In genomic region chr2:216942465-216942864, GRCh38 we compare ENCODE assay signal across 28 cellular contexts.
"Had no signal": no experiment of that assay in that cellular context is flagged by ENCODE, and none has a peak within 500 bp of the region (broad histone marks: within the 10 kb centered on the region; RNA-seq: fewer than 3 reads in every experiment).

No MANE protein-coding gene starts in this region.

- FAIRE-seq: urothelium cell line had no signal

- H3K27ac ChIP-seq: stomach, suprapubic skin, testis, thoracic aorta, thyroid gland, tibial artery, tibial nerve, transverse colon, upper lobe of left lung, upper lobe of right lung, uterus, vagina had no signal

- DNase-seq: stimulated activated CD4-positive, alpha-beta T cell treated with anti-CD3 and anti-CD28 coated beads, Interleukin-2, amount 100 ng/mL, for 48 hours; stimulated activated CD4-positive, alpha-beta T cell treated with anti-CD3 and anti-CD28 coated beads, Interleukin-4, amount 100 ng/mL, for 1 hour; stimulated activated CD4-positive, alpha-beta T cell treated with anti-CD3 and anti-CD28 coated beads, Interleukin-4, amount 100 ng/mL, for 24 hours; stimulated activated CD4-positive, alpha-beta T cell treated with anti-CD3 and anti-CD28 coated beads, Interleukin-4, amount 100 ng/mL, for 4 hours; stimulated activated CD8-positive, alpha-beta memory T cell treated with anti-CD3 and anti-CD28 coated beads, Interleukin-4, amount 100 ng/mL, for 48 hours; stimulated activated naive B cell treated with anti-CD40 and anti-IgM and Interleukin-4, amounts not matched to agents 10 μg/mL and 1 μg/mL and 100 μg/mL, for 72 hours; stimulated activated naive CD4-positive, alpha-beta T cell; stimulated activated naive CD4-positive, alpha-beta T cell treated with Interleukin-2 at 50 U/mL for 16 hours; stimulated activated naive CD8-positive, alpha-beta T cell treated with anti-CD3 and anti-CD28 coated beads, Interleukin-15, amount 100 ng/mL, for 72 hours; stimulated activated naive CD8-positive, alpha-beta T cell treated with anti-CD3 and anti-CD28 coated beads, Interleukin-15, Interleukin-2, amounts not matched to agents 100 U/mL and 50 U/mL, for 24 hours; stomach; substantia nigra; testis; thyroid gland; tibial artery; transverse colon; trophoblast cell; upper lobe of left lung; upper lobe of right lung; uterus had no signal

- H3K9me3 ChIP-seq: stomach, suprapubic skin, testis, thoracic aorta, thyroid gland, tibial artery, tibial nerve, transverse colon, upper lobe of left lung, upper lobe of right lung, uterus, vagina had no signal

- H3K4me1 ChIP-seq: testis, transverse colon, upper lobe of left lung, upper lobe of right lung, uterus, vagina had no signal

- ATAC-seq: stimulated activated effector memory CD8-positive, alpha-beta T cell treated with anti-CD3 and anti-CD28 coated beads, Interleukin-12 subunit alpha, Interleukin-12 subunit beta, amount 100 ng/mL, for 72 hours; stimulated activated memory B cell treated with anti-CD40 and anti-IgM and Interleukin-4, amounts not matched to agents 10 μg/mL and 1 μg/mL and 100 μg/mL, for 72 hours; stimulated activated naive B cell treated with anti-CD40 and anti-IgM and Interleukin-4, amounts not matched to agents 10 μg/mL and 1 μg/mL and 100 μg/mL, for 72 hours; stimulated activated naive CD8-positive, alpha-beta T cell treated with anti-CD3 and anti-CD28 coated beads, Interleukin-15, amount 100 ng/mL, for 72 hours; stimulated activated naive CD8-positive, alpha-beta T cell treated with anti-CD3 and anti-CD28 coated beads, Interleukin-15, Interleukin-2, amounts not matched to agents 100 U/mL and 50 U/mL, for 24 hours; upper lobe of right lung had no signal

- H3K4me3 Mint-ChIP-seq: stimulated activated effector memory CD8-positive, alpha-beta T cell treated with anti-CD3 and anti-CD28 coated beads, Interleukin-12 subunit alpha, Interleukin-12 subunit beta, amount 100 ng/mL, for 72 hours; stimulated activated memory B cell treated with anti-CD40 and anti-IgM and Interleukin-4, amounts not matched to agents 10 μg/mL and 1 μg/mL and 100 μg/mL, for 72 hours; stimulated activated naive B cell treated with anti-CD40 and anti-IgM and Interleukin-4, amounts not matched to agents 10 μg/mL and 1 μg/mL and 100 μg/mL, for 72 hours; stimulated activated naive CD8-positive, alpha-beta T cell treated with anti-CD3 and anti-CD28 coated beads, Interleukin-15, amount 100 ng/mL, for 72 hours; stimulated activated naive CD8-positive, alpha-beta T cell treated with anti-CD3 and anti-CD28 coated beads, Interleukin-15, Interleukin-2, amounts not matched to agents 100 ng/mL and 50 ng/mL, for 24 hours had no signal

- H3K36me3 Mint-ChIP-seq: stimulated activated effector memory CD8-positive, alpha-beta T cell treated with anti-CD3 and anti-CD28 coated beads, Interleukin-12 subunit alpha, Interleukin-12 subunit beta, amount 100 ng/mL, for 72 hours; stimulated activated memory B cell treated with anti-CD40 and anti-IgM and Interleukin-4, amounts not matched to agents 10 μg/mL and 1 μg/mL and 100 μg/mL, for 72 hours; stimulated activated naive B cell treated with anti-CD40 and anti-IgM and Interleukin-4, amounts not matched to agents 10 μg/mL and 1 μg/mL and 100 μg/mL, for 72 hours had no signal

- H3K4me3 ChIP-seq: stomach, suprapubic skin, testis, thoracic aorta, thyroid gland, tibial artery, tibial nerve, transverse colon, upper lobe of left lung, upper lobe of right lung, uterus, vagina had no signal

- H3K36me3 ChIP-seq: stomach, suprapubic skin, thoracic aorta, thyroid gland, tibial artery, tibial nerve, transverse colon, upper lobe of left lung, upper lobe of right lung, uterus, vagina had no signal

- H3K27ac Mint-ChIP-seq: stimulated activated effector memory CD8-positive, alpha-beta T cell treated with anti-CD3 and anti-CD28 coated beads, Interleukin-12 subunit alpha, Interleukin-12 subunit beta, amount 100 ng/mL, for 72 hours; stimulated activated memory B cell treated with anti-CD40 and anti-IgM and Interleukin-4, amounts not matched to agents 10 μg/mL and 1 μg/mL and 100 μg/mL, for 72 hours; stimulated activated naive B cell treated with anti-CD40 and anti-IgM and Interleukin-4, amounts not matched to agents 10 μg/mL and 1 μg/mL and 100 μg/mL, for 72 hours; stimulated activated naive CD8-positive, alpha-beta T cell treated with anti-CD3 and anti-CD28 coated beads, Interleukin-15, Interleukin-2, amounts not matched to agents 100 ng/mL and 50 ng/mL, for 24 hours had no signal

- H3K4me1 Mint-ChIP-seq: stimulated activated effector memory CD8-positive, alpha-beta T cell treated with anti-CD3 and anti-CD28 coated beads, Interleukin-12 subunit alpha, Interleukin-12 subunit beta, amount 100 ng/mL, for 72 hours; stimulated activated memory B cell treated with anti-CD40 and anti-IgM and Interleukin-4, amounts not matched to agents 10 μg/mL and 1 μg/mL and 100 μg/mL, for 72 hours; stimulated activated naive B cell treated with anti-CD40 and anti-IgM and Interleukin-4, amounts not matched to agents 10 μg/mL and 1 μg/mL and 100 μg/mL, for 72 hours; stimulated activated naive CD8-positive, alpha-beta T cell treated with anti-CD3 and anti-CD28 coated beads, Interleukin-15, amount 100 ng/mL, for 72 hours had no signal

- H3K27me3 ChIP-seq: stomach, suprapubic skin, testis, thyroid gland, tibial artery, tibial nerve, transverse colon, upper lobe of left lung, upper lobe of right lung, uterus, vagina had no signal

- H3K27me3 Mint-ChIP-seq: stimulated activated memory B cell treated with anti-CD40 and anti-IgM and Interleukin-4, amounts not matched to agents 10 μg/mL and 1 μg/mL and 100 μg/mL, for 72 hours had no signal
